ENCODE assay signal across 1 cellular context in genomic region chr3:39317571-39318169, GRCh38.
A peak's percentile ranks its signal among the peaks of the same experiment; 100 is the strongest.
TF ChIP-seq lines count a peak whose summit lies in the region.

No MANE protein-coding gene starts in this region.

TF ChIP-seq in HepG2, 621 proteins besides CTCF, POLR2A, EP300 and RAD21 (continued from another document and continues in another):
- TF ChIP-seq, protein P1, sequence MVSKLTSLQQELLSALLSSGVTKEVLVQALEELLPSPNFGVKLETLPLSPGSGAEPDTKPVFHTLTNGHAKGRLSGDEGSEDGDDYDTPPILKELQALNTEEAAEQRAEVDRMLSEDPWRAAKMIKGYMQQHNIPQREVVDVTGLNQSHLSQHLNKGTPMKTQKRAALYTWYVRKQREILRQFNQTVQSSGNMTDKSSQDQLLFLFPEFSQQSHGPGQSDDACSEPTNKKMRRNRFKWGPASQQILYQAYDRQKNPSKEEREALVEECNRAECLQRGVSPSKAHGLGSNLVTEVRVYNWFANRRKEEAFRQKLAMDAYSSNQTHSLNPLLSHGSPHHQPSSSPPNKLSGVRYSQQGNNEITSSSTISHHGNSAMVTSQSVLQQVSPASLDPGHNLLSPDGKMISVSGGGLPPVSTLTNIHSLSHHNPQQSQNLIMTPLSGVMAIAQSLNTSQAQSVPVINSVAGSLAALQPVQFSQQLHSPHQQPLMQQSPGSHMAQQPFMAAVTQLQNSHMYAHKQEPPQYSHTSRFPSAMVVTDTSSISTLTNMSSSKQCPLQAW (CRISPR knock-in tag; IDR thresholded peaks at IDR 0.05), result peak; percentile 98
- TF ChIP-seq RERE (CRISPR knock-in tag; IDR thresholded peaks at IDR 0.05; ENCODE audit: low read depth) (peak; percentile 68), STAT5B (CRISPR knock-in tag; IDR thresholded peaks at IDR 0.05) (peak; percentile 77; the same call in 1 of the 2 replicates), NR2F2 (IDR thresholded peaks at IDR 0.05; ENCODE audit: borderline replicate concordance, low read depth) (peak; percentile 90), ZNF256 (CRISPR knock-in tag; conservative IDR thresholded peaks at IDR 0.05) (no peak), ZBTB7A (CRISPR knock-in tag; IDR thresholded peaks at IDR 0.05) (no peak), PAX8 (CRISPR knock-in tag; IDR thresholded peaks at IDR 0.05; ENCODE audit: borderline replicate concordance) (no peak), LRRFIP1 (CRISPR knock-in tag; conservative IDR thresholded peaks at IDR 0.05) (no peak), HOMEZ (CRISPR knock-in tag; IDR thresholded peaks at IDR 0.05; ENCODE audit: low read depth) (peak; percentile 99), GZF1 (CRISPR knock-in tag; IDR thresholded peaks at IDR 0.05) (no peak), CBFB (CRISPR knock-in tag; IDR thresholded peaks at IDR 0.05) (peak; percentile 72), ZNF704 (CRISPR knock-in tag; IDR thresholded peaks at IDR 0.05; ENCODE audit: borderline replicate concordance) (no peak), ISL2 (CRISPR knock-in tag; IDR thresholded peaks at IDR 0.05) (peak; percentile 87), ZFYVE20 (CRISPR knock-in tag; IDR thresholded peaks at IDR 0.05; ENCODE audit: borderline replicate concordance, low read depth) (no peak), ZNF563 (CRISPR knock-in tag; IDR thresholded peaks at IDR 0.05) (no peak), ZNF383 (CRISPR knock-in tag; IDR thresholded peaks at IDR 0.05; ENCODE audit: borderline replicate concordance) (no peak), ZSCAN22 (CRISPR knock-in tag; IDR thresholded peaks at IDR 0.05) (no peak), ADNP (CRISPR knock-in tag; IDR thresholded peaks at IDR 0.05) (no peak), ZNF883 (CRISPR knock-in tag; IDR thresholded peaks at IDR 0.05; ENCODE audit: not compliant biosample characterization) (no peak), SIX1 (CRISPR knock-in tag; IDR thresholded peaks at IDR 0.05; ENCODE audit: borderline replicate concordance) (peak; percentile 74; the same call in 1 of the 2 replicates), ZNF17 (CRISPR knock-in tag; IDR thresholded peaks at IDR 0.05) (no peak), PRDM10 (CRISPR knock-in tag; IDR thresholded peaks at IDR 0.05; ENCODE audit: low read depth) (peak; percentile 86), ZGPAT (CRISPR knock-in tag; IDR thresholded peaks at IDR 0.05) (peak; percentile 93), ZNF496 (CRISPR knock-in tag; IDR thresholded peaks at IDR 0.05; ENCODE audit: insufficient replicate concordance) (no peak), ZFP36L2 (CRISPR knock-in tag; IDR thresholded peaks at IDR 0.05) (no peak)
- TF ChIP-seq, protein P2, sequence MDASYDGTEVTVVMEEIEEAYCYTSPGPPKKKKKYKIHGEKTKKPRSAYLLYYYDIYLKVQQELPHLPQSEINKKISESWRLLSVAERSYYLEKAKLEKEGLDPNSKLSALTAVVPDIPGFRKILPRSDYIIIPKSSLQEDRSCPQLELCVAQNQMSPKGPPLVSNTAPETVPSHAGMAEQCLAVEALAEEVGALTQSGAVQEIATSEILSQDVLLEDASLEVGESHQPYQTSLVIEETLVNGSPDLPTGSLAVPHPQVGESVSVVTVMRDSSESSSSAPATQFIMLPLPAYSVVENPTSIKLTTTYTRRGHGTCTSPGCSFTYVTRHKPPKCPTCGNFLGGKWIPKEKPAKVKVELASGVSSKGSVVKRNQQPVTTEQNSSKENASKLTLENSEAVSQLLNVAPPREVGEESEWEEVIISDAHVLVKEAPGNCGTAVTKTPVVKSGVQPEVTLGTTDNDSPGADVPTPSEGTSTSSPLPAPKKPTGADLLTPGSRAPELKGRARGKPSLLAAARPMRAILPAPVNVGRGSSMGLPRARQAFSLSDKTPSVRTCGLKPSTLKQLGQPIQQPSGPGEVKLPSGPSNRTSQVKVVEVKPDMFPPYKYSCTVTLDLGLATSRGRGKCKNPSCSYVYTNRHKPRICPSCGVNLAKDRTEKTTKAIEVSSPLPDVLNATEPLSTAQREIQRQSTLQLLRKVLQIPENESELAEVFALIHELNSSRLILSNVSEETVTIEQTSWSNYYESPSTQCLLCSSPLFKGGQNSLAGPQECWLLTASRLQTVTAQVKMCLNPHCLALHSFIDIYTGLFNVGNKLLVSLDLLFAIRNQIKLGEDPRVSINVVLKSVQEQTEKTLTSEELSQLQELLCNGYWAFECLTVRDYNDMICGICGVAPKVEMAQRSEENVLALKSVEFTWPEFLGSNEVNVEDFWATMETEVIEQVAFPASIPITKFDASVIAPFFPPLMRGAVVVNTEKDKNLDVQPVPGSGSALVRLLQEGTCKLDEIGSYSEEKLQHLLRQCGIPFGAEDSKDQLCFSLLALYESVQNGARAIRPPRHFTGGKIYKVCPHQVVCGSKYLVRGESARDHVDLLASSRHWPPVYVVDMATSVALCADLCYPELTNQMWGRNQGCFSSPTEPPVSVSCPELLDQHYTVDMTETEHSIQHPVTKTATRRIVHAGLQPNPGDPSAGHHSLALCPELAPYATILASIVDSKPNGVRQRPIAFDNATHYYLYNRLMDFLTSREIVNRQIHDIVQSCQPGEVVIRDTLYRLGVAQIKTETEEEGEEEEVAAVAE (CRISPR knock-in tag; IDR thresholded peaks at IDR 0.05; ENCODE audit: borderline replicate concordance), result peak; percentile 56; the same call in 1 of the 2 replicates
- TF ChIP-seq, protein P3, sequence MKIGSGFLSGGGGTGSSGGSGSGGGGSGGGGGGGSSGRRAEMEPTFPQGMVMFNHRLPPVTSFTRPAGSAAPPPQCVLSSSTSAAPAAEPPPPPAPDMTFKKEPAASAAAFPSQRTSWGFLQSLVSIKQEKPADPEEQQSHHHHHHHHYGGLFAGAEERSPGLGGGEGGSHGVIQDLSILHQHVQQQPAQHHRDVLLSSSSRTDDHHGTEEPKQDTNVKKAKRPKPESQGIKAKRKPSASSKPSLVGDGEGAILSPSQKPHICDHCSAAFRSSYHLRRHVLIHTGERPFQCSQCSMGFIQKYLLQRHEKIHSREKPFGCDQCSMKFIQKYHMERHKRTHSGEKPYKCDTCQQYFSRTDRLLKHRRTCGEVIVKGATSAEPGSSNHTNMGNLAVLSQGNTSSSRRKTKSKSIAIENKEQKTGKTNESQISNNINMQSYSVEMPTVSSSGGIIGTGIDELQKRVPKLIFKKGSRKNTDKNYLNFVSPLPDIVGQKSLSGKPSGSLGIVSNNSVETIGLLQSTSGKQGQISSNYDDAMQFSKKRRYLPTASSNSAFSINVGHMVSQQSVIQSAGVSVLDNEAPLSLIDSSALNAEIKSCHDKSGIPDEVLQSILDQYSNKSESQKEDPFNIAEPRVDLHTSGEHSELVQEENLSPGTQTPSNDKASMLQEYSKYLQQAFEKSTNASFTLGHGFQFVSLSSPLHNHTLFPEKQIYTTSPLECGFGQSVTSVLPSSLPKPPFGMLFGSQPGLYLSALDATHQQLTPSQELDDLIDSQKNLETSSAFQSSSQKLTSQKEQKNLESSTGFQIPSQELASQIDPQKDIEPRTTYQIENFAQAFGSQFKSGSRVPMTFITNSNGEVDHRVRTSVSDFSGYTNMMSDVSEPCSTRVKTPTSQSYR (CRISPR knock-in tag; IDR thresholded peaks at IDR 0.05; ENCODE audit: borderline replicate concordance), result peak; percentile 63; the same call in 1 of the 2 replicates
